Comparison of ENCODE assay signal across 24 cellular contexts in the genomic region with DNA sequence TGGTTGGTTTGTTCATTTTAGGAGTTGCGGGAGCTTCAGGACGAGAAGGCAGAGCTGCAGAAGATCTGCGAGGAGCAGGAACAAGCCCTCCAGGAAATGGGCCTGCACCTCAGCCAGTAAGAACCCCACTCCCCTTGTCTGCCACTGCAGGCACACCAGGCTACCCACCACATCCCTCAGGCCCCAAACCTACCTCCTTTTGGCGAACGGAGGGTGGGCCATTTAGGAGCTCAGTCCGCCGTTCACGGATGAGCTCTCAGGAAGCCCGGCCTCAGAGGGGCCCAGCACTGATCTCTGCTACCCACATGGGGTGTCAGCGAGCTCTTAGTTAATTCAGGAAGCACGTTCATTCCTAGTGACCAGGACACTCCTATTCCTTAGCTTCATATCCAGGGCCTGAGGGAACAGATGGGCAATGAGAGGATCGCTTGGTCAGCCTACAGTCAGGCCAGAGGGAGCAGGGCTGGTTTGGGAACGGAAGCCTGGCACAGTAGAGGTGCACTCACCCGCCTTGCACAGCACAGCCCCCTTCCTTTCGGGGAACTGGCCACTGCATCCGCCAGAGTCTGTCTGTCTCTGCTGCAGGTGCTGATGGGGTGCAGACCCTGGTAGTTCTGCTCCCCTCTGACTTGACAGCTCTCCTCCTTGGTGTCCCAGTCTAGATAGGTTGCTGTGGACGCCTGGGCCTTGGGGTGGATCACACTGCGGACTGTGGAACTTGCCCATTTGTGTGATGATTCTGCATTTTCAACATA.
"Had no signal": no experiment of that assay in that cellular context is flagged by ENCODE, and none has a peak within 500 bp of the region (broad histone marks: within the 10 kb centered on the region; RNA-seq: fewer than 3 reads in every experiment).

No MANE protein-coding gene starts in this region.

- H3K9me3 Mint-ChIP-seq: activated CD4-positive, alpha-beta memory T cell treated with anti-CD3 and anti-CD28 coated beads, Interleukin-2, amount 10 ng/mL, durations not matched to agents 7 days and 5 days; activated CD4-positive, alpha-beta T cell treated with anti-CD3 and anti-CD28 coated beads, Interleukin-2, amount 10 ng/mL, durations not matched to agents 24 days and 14 days; activated naive CD4-positive, alpha-beta T cell treated with anti-CD3 and anti-CD28 coated beads, Interleukin-2, amount 50 U/mL, for 72 hours; central memory CD8-positive, alpha-beta T cell; type B pancreatic cell had no signal

- H3K4me1 Mint-ChIP-seq: activated CD4-positive, alpha-beta T cell treated with anti-CD3 and anti-CD28 coated beads, Interleukin-2, amount 10 ng/mL, durations not matched to agents 24 days and 14 days; activated CD8-positive, alpha-beta memory T cell treated with anti-CD3 and anti-CD28 coated beads, Interleukin-2, amount 10 ng/mL, durations not matched to agents 7 days and 5 days; central memory CD8-positive, alpha-beta T cell had no signal

- H3K4me1 ChIP-seq: pancreas had no signal

- DNase-seq: activated CD4-positive, alpha-beta memory T cell treated with anti-CD3 and anti-CD28 coated beads, Interleukin-2, amount 10 ng/mL, durations not matched to agents 7 days and 5 days; activated CD4-positive, alpha-beta T cell treated with anti-CD3 and anti-CD28 coated beads, Interleukin-2, amount 10 ng/mL, durations not matched to agents 24 days and 14 days; activated CD8-positive, alpha-beta memory T cell treated with anti-CD3 and anti-CD28 coated beads, Interleukin-2, amount 10 ng/mL, durations not matched to agents 7 days and 5 days; activated naive CD4-positive, alpha-beta T cell; activated T-cell treated with anti-CD3 and anti-CD28 coated beads, Interleukin-2, amount 50 U/mL, for 48 hours; effector CD8-positive, alpha-beta T cell; erythroblast; gastrocnemius medialis; islet precursor cell; left cardiac atrium; left ventricle myocardium superior; nucleus accumbens; stimulated activated CD4-positive, alpha-beta T cell treated with anti-CD3 and anti-CD28 coated beads, Interleukin-4, amount 100 ng/mL, for 1 hour; stimulated activated naive CD8-positive, alpha-beta T cell treated with anti-CD3 and anti-CD28 coated beads, Interleukin-15, Interleukin-2, amounts not matched to agents 100 U/mL and 50 U/mL, for 24 hours; T-helper 9 cell had no signal

- H3K27ac ChIP-seq: gastrocnemius medialis, hepatocyte, pancreas, right atrium auricular region, vagina, VCaP had no signal

- H3K9me3 ChIP-seq: gastrocnemius medialis, pancreas, right atrium auricular region, vagina had no signal

- ATAC-seq: activated CD4-positive, CD25-positive, alpha-beta regulatory T cell treated with anti-CD3 and anti-CD28 coated beads, Interleukin-2, amount 50 U/mL, for 24 hours; activated CD8-positive, alpha-beta memory T cell treated with anti-CD3 and anti-CD28 coated beads, Interleukin-2, amount 10 ng/mL, durations not matched to agents 7 days and 5 days; activated naive CD4-positive, alpha-beta T cell treated with anti-CD3 and anti-CD28 coated beads, Interleukin-2, amount 50 U/mL, for 72 hours; gastrocnemius medialis; left cardiac atrium; left ventricle myocardium superior; pancreas; stimulated activated naive CD8-positive, alpha-beta T cell treated with anti-CD3 and anti-CD28 coated beads, Interleukin-15, Interleukin-2, amounts not matched to agents 100 U/mL and 50 U/mL, for 24 hours had no signal

- H3K27me3 ChIP-seq: gastrocnemius medialis, hepatocyte, pancreas, right atrium auricular region, vagina had no signal

- H3K4me3 ChIP-seq: gastrocnemius medialis, hepatocyte, pancreas, right atrium auricular region, vagina had no signal

- H3K4me3 Mint-ChIP-seq: activated CD4-positive, alpha-beta memory T cell treated with anti-CD3 and anti-CD28 coated beads, Interleukin-2, amount 10 ng/mL, durations not matched to agents 7 days and 5 days; activated CD4-positive, alpha-beta T cell treated with anti-CD3 and anti-CD28 coated beads, Interleukin-2, amount 10 ng/mL, durations not matched to agents 24 days and 14 days; activated CD8-positive, alpha-beta memory T cell treated with anti-CD3 and anti-CD28 coated beads, Interleukin-2, amount 10 ng/mL, durations not matched to agents 7 days and 5 days; central memory CD8-positive, alpha-beta T cell; type B pancreatic cell had no signal

- H3K27ac Mint-ChIP-seq: activated CD4-positive, alpha-beta memory T cell treated with anti-CD3 and anti-CD28 coated beads, Interleukin-2, amount 10 ng/mL, durations not matched to agents 7 days and 5 days; activated CD4-positive, alpha-beta T cell treated with anti-CD3 and anti-CD28 coated beads, Interleukin-2, amount 10 ng/mL, durations not matched to agents 24 days and 14 days; activated CD8-positive, alpha-beta memory T cell treated with anti-CD3 and anti-CD28 coated beads, Interleukin-2, amount 10 ng/mL, durations not matched to agents 7 days and 5 days; type B pancreatic cell had no signal

- H3K27me3 Mint-ChIP-seq: activated CD4-positive, alpha-beta memory T cell treated with anti-CD3 and anti-CD28 coated beads, Interleukin-2, amount 10 ng/mL, durations not matched to agents 7 days and 5 days; activated CD4-positive, alpha-beta T cell treated with anti-CD3 and anti-CD28 coated beads, Interleukin-2, amount 10 ng/mL, durations not matched to agents 24 days and 14 days; activated CD8-positive, alpha-beta memory T cell treated with anti-CD3 and anti-CD28 coated beads, Interleukin-2, amount 10 ng/mL, durations not matched to agents 7 days and 5 days; central memory CD8-positive, alpha-beta T cell; type B pancreatic cell had no signal
